ENCODE assay signal across 25 cellular contexts in genomic region chrX:66902081-66902480, GRCh38.
"Had no signal": no experiment of that assay in that cellular context is flagged by ENCODE, and none has a peak within 500 bp of the region (broad histone marks: within the 10 kb centered on the region; RNA-seq: fewer than 3 reads in every experiment).

No MANE protein-coding gene starts in this region.

- H3K4me1 Mint-ChIP-seq: activated CD4-positive, alpha-beta memory T cell treated with anti-CD3 and anti-CD28 coated beads, Interleukin-2, amount 10 ng/mL, durations not matched to agents 7 days and 5 days; activated CD4-positive, alpha-beta T cell treated with anti-CD3 and anti-CD28 coated beads, Interleukin-2, amount 10 ng/mL, durations not matched to agents 7 days and 5 days; activated naive CD8-positive, alpha-beta T cell treated with anti-CD3 and anti-CD28 coated beads, Interleukin-2, amount 10 ng/mL, durations not matched to agents 7 days and 5 days; central memory CD8-positive, alpha-beta T cell; WTC11 had no signal

- H3K4me3 Mint-ChIP-seq: activated CD4-positive, alpha-beta memory T cell treated with anti-CD3 and anti-CD28 coated beads, Interleukin-2, amount 10 ng/mL, durations not matched to agents 7 days and 5 days; activated CD4-positive, alpha-beta T cell treated with anti-CD3 and anti-CD28 coated beads, Interleukin-2, amount 10 ng/mL, durations not matched to agents 7 days and 5 days; activated naive CD4-positive, alpha-beta T cell treated with anti-CD3 and anti-CD28 coated beads for 36 hours; activated naive CD8-positive, alpha-beta T cell treated with anti-CD3 and anti-CD28 coated beads, Interleukin-2, amount 10 ng/mL, durations not matched to agents 7 days and 5 days; activated T-helper 1 cell treated with anti-CD3 and anti-CD28 coated beads, Interleukin-12 subunit alpha, Interleukin-12 subunit beta, Interleukin-2, Interleukin-4 antibody, amounts not matched to agents 30 ng/mL and 10 ng/mL and 1 ng/mL, durations not matched to agents 14 hours and 24 hours and 36 hours; central memory CD8-positive, alpha-beta T cell; effector memory CD8-positive, alpha-beta T cell; WTC11 had no signal

- H3K27me3 Mint-ChIP-seq: activated CD4-positive, alpha-beta memory T cell treated with anti-CD3 and anti-CD28 coated beads, Interleukin-2, amount 10 ng/mL, durations not matched to agents 7 days and 5 days; activated CD4-positive, alpha-beta T cell treated with anti-CD3 and anti-CD28 coated beads, Interleukin-2, amount 10 ng/mL, durations not matched to agents 7 days and 5 days; activated naive CD8-positive, alpha-beta T cell treated with anti-CD3 and anti-CD28 coated beads, Interleukin-2, amount 10 ng/mL, durations not matched to agents 7 days and 5 days; central memory CD8-positive, alpha-beta T cell; effector memory CD8-positive, alpha-beta T cell had no signal

- DNase-seq: activated CD4-positive, alpha-beta memory T cell treated with anti-CD3 and anti-CD28 coated beads, Interleukin-2, amount 10 ng/mL, durations not matched to agents 7 days and 5 days; activated CD4-positive, alpha-beta T cell treated with anti-CD3 and anti-CD28 coated beads for 1 hour; activated CD4-positive, alpha-beta T cell treated with anti-CD3 and anti-CD28 coated beads for 4 hours; activated CD4-positive, alpha-beta T cell treated with anti-CD3 and anti-CD28 coated beads, Interleukin-2, amount 10 ng/mL, durations not matched to agents 7 days and 5 days; activated CD4-positive, alpha-beta T cell treated with anti-CD3 and anti-CD28 coated beads, Interleukin-2, amount 50 U/mL, for 4 hours; activated CD8-positive, alpha-beta memory T cell treated with anti-CD3 and anti-CD28 coated beads, Interleukin-2, amount 50 U/mL, for 4 hours; activated effector memory CD4-positive, alpha-beta T cell treated with anti-CD3 and anti-CD28 coated beads, Interleukin-2, amount 50 U/mL, for 16 hours; activated naive CD4-positive, alpha-beta T cell treated with anti-CD3 and anti-CD28 coated beads for 36 hours; activated naive CD8-positive, alpha-beta T cell treated with anti-CD3 and anti-CD28 coated beads, Interleukin-2, amount 10 ng/mL, durations not matched to agents 7 days and 5 days; activated T-cell treated with anti-CD3 and anti-CD28 coated beads, Interleukin-2, amount 50 U/mL, for 1 hour; activated T-cell treated with anti-CD3 and anti-CD28 coated beads, Interleukin-2, amount 50 U/mL, for 48 hours; brain microvascular endothelial cell; cortex of kidney; dermis blood vessel endothelial cell; effector CD4-positive, alpha-beta T cell; effector memory CD8-positive, alpha-beta T cell; foreskin fibroblast; head of caudate nucleus; T-helper 2 cell had no signal

- H3K27ac ChIP-seq: brain microvascular endothelial cell had no signal

- ATAC-seq: activated naive CD4-positive, alpha-beta T cell treated with anti-CD3 and anti-CD28 coated beads, Interleukin-2, amount 50 U/mL, for 72 hours; effector memory CD8-positive, alpha-beta T cell; esophagus mucosa; WTC11 had no signal

- H3K27ac Mint-ChIP-seq: activated CD4-positive, alpha-beta memory T cell treated with anti-CD3 and anti-CD28 coated beads, Interleukin-2, amount 10 ng/mL, durations not matched to agents 7 days and 5 days; activated CD4-positive, alpha-beta T cell treated with anti-CD3 and anti-CD28 coated beads, Interleukin-2, amount 10 ng/mL, durations not matched to agents 7 days and 5 days; activated naive CD4-positive, alpha-beta T cell treated with anti-CD3 and anti-CD28 coated beads for 36 hours; activated naive CD4-positive, alpha-beta T cell treated with anti-CD3 and anti-CD28 coated beads, Interleukin-2, amount 50 U/mL, for 72 hours; activated naive CD8-positive, alpha-beta T cell treated with anti-CD3 and anti-CD28 coated beads, Interleukin-2, amount 10 ng/mL, durations not matched to agents 7 days and 5 days; activated T-helper 1 cell treated with anti-CD3 and anti-CD28 coated beads, Interleukin-12 subunit alpha, Interleukin-12 subunit beta, Interleukin-2, Interleukin-4 antibody, amounts not matched to agents 30 ng/mL and 10 ng/mL and 1 ng/mL, durations not matched to agents 14 hours and 24 hours and 36 hours; activated T-helper 2 cell treated with anti-CD3 and anti-CD28 coated beads, Interferon-gamma antibody, Interleukin-2, Interleukin-4, amounts not matched to agents 10 μg/mL and 5 μg/mL and 100 μg/mL, durations not matched to agents 14 hours and 24 hours and 36 hours; effector memory CD8-positive, alpha-beta T cell; WTC11 had no signal

- H3K9me3 Mint-ChIP-seq: activated CD4-positive, alpha-beta memory T cell treated with anti-CD3 and anti-CD28 coated beads, Interleukin-2, amount 10 ng/mL, durations not matched to agents 7 days and 5 days; activated CD4-positive, alpha-beta T cell treated with anti-CD3 and anti-CD28 coated beads, Interleukin-2, amount 10 ng/mL, durations not matched to agents 7 days and 5 days; activated naive CD4-positive, alpha-beta T cell treated with anti-CD3 and anti-CD28 coated beads for 36 hours; activated naive CD4-positive, alpha-beta T cell treated with anti-CD3 and anti-CD28 coated beads, Interleukin-2, amount 50 U/mL, for 72 hours; activated naive CD8-positive, alpha-beta T cell treated with anti-CD3 and anti-CD28 coated beads, Interleukin-2, amount 10 ng/mL, durations not matched to agents 7 days and 5 days; activated T-helper 1 cell treated with anti-CD3 and anti-CD28 coated beads, Interleukin-12 subunit alpha, Interleukin-12 subunit beta, Interleukin-2, Interleukin-4 antibody, amounts not matched to agents 30 ng/mL and 10 ng/mL and 1 ng/mL, durations not matched to agents 14 hours and 24 hours and 36 hours; activated T-helper 2 cell treated with anti-CD3 and anti-CD28 coated beads, Interferon-gamma antibody, Interleukin-2, Interleukin-4, amounts not matched to agents 10 μg/mL and 5 μg/mL and 100 μg/mL, durations not matched to agents 14 hours and 24 hours and 36 hours; central memory CD8-positive, alpha-beta T cell; WTC11 had no signal

- H3K36me3 Mint-ChIP-seq: activated naive CD4-positive, alpha-beta T cell treated with anti-CD3 and anti-CD28 coated beads, Interleukin-2, amount 50 U/mL, for 72 hours; activated naive CD8-positive, alpha-beta T cell treated with anti-CD3 and anti-CD28 coated beads, Interleukin-2, amount 10 ng/mL, durations not matched to agents 7 days and 5 days; WTC11 had no signal
